Comparison of ENCODE assay signal across 25 cellular contexts in the genomic region with DNA sequence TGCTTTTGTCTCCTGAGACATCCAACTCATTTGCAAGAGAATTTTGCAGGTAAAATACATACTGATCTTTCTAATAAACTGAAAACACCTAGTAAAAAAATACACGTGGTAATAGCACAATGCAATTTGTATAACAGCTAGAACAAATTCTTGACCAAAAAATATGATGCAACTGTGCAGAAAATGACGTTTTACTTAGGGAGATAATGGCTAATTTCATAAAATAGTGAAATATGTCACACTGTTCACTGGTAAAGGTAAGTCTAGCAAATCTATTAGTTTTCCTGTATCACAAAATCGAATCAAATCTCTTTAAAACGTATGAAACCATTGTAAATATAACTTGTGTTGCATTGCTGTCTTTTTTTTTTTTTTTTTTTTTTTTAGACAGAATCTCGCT.
"Had no signal": no experiment of that assay in that cellular context is flagged by ENCODE, and none has a peak within 500 bp of the region (broad histone marks: within the 10 kb centered on the region; RNA-seq: fewer than 3 reads in every experiment).

No MANE protein-coding gene starts in this region.

- H3K27ac Mint-ChIP-seq: mesothelial cell of epicardium; natural killer cell; nephron progenitor cell; neural progenitor cell; stimulated activated naive CD8-positive, alpha-beta T cell treated with anti-CD3 and anti-CD28 coated beads, Interleukin-15, amount 100 ng/mL, for 72 hours; type B pancreatic cell had no signal

- H3K4me3 ChIP-seq: left ventricle myocardium inferior, lung, neural progenitor cell, right atrium auricular region, right lobe of liver, smooth muscle cell, tibial nerve, uterus had no signal

- H3K79me2 ChIP-seq: parathyroid adenoma had no signal

- H3K27me3 ChIP-seq: right atrium auricular region, right lobe of liver, tibial nerve, uterus had no signal

- H3K9me3 Mint-ChIP-seq: mesothelial cell of epicardium; naive B cell; natural killer cell; nephron progenitor cell; neural progenitor cell; stimulated activated memory B cell treated with anti-CD40 and anti-IgM and Interleukin-4, amounts not matched to agents 10 μg/mL and 1 μg/mL and 100 μg/mL, for 72 hours; stimulated activated naive CD8-positive, alpha-beta T cell treated with anti-CD3 and anti-CD28 coated beads, Interleukin-15, amount 100 ng/mL, for 72 hours; type B pancreatic cell had no signal

- H3K4me3 Mint-ChIP-seq: mesothelial cell of epicardium; natural killer cell; nephron progenitor cell; neural progenitor cell; stimulated activated memory B cell treated with anti-CD40 and anti-IgM and Interleukin-4, amounts not matched to agents 10 μg/mL and 1 μg/mL and 100 μg/mL, for 72 hours; stimulated activated naive CD8-positive, alpha-beta T cell treated with anti-CD3 and anti-CD28 coated beads, Interleukin-15, amount 100 ng/mL, for 72 hours; type B pancreatic cell had no signal

- DNase-seq: left ventricle myocardium inferior; mesendoderm; naive B cell; natural killer cell; nephron progenitor cell; occipital lobe; right lobe of liver; stimulated activated CD4-positive, alpha-beta T cell treated with anti-CD3 and anti-CD28 coated beads, Interleukin-1b, Interleukin-23, amount 100 ng/mL, for 48 hours; stimulated activated CD4-positive, alpha-beta T cell treated with anti-CD3 and anti-CD28 coated beads, Interleukin-2, amount 100 ng/mL, for 48 hours; stimulated activated CD4-positive, alpha-beta T cell treated with anti-CD3 and anti-CD28 coated beads, Interleukin-4, amount 100 ng/mL, for 4 hours; stimulated activated CD8-positive, alpha-beta memory T cell treated with anti-CD3 and anti-CD28 coated beads, Interleukin-4, amount 100 ng/mL, for 48 hours; stimulated activated naive CD4-positive, alpha-beta T cell treated with Interleukin-2 at 50 U/mL for 16 hours; stimulated activated naive CD8-positive, alpha-beta T cell treated with anti-CD3 and anti-CD28 coated beads, Interleukin-15, amount 100 ng/mL, for 72 hours; substantia nigra; uterus had no signal

- H3K4me1 Mint-ChIP-seq: mesothelial cell of epicardium; natural killer cell; stimulated activated naive CD8-positive, alpha-beta T cell treated with anti-CD3 and anti-CD28 coated beads, Interleukin-15, amount 100 ng/mL, for 72 hours had no signal

- H3K4me1 ChIP-seq: neural progenitor cell, parathyroid adenoma, right atrium auricular region, right lobe of liver, uterus had no signal

- ATAC-seq: natural killer cell; right lobe of liver; stimulated activated memory B cell treated with anti-CD40 and anti-IgM and Interleukin-4, amounts not matched to agents 10 μg/mL and 1 μg/mL and 100 μg/mL, for 72 hours; stimulated activated naive CD8-positive, alpha-beta T cell treated with anti-CD3 and anti-CD28 coated beads, Interleukin-15, amount 100 ng/mL, for 72 hours had no signal

- H3K36me3 Mint-ChIP-seq: mesothelial cell of epicardium; naive B cell; natural killer cell; neural progenitor cell; stimulated activated memory B cell treated with anti-CD40 and anti-IgM and Interleukin-4, amounts not matched to agents 10 μg/mL and 1 μg/mL and 100 μg/mL, for 72 hours; type B pancreatic cell had no signal

- H3K36me3 ChIP-seq: left ventricle myocardium inferior, neural progenitor cell, neutrophil, right atrium auricular region, right lobe of liver, tibial nerve, uterus had no signal

- H3K27me3 Mint-ChIP-seq: naive B cell; stimulated activated memory B cell treated with anti-CD40 and anti-IgM and Interleukin-4, amounts not matched to agents 10 μg/mL and 1 μg/mL and 100 μg/mL, for 72 hours had no signal

- H3K9me3 ChIP-seq: left ventricle myocardium inferior, neutrophil, right atrium auricular region, right lobe of liver, tibial nerve, uterus had no signal

- H3K4me2 ChIP-seq: neural progenitor cell, smooth muscle cell had no signal

- H3K9ac ChIP-seq: neural progenitor cell, parathyroid adenoma had no signal

- H2AFZ ChIP-seq: neural progenitor cell, parathyroid adenoma had no signal

- H3K27ac ChIP-seq: left ventricle myocardium inferior, neural progenitor cell, neutrophil, parathyroid adenoma, right atrium auricular region, right lobe of liver, tibial nerve, uterus had no signal
